Comparison of ENCODE assay signal across 14 cellular contexts in genomic region chr5:136811551-136811950, GRCh38.
A peak's percentile ranks its signal among the peaks of the same experiment; 100 is the strongest.
DNase-seq lines count a peak whose midpoint lies in the region; ATAC-seq, FAIRE-seq and TF ChIP-seq lines count a peak whose summit lies in the region.
"Had no signal": no experiment of that assay in that cellular context is flagged by ENCODE, and none has a peak within 500 bp of the region (broad histone marks: within the 10 kb centered on the region; RNA-seq: fewer than 3 reads in every experiment).

No MANE protein-coding gene starts in this region.

- H3K27ac Mint-ChIP-seq in HFFc6, result peak overlapping the region; percentile 87
- H3K27ac Mint-ChIP-seq: stimulated activated naive CD8-positive, alpha-beta T cell treated with anti-CD3 and anti-CD28 coated beads, Interleukin-15, Interleukin-2, amounts not matched to agents 100 ng/mL and 50 ng/mL, for 24 hours had no signal

- H3K4me3 ChIP-seq in A549, result no peak overlapping the region

- H3K9me3 Mint-ChIP-seq in HFFc6, result no peaks in the 10 kb centered on the region
- H3K9me3 Mint-ChIP-seq: stimulated activated naive CD8-positive, alpha-beta T cell treated with anti-CD3 and anti-CD28 coated beads, Interleukin-15, Interleukin-2, amounts not matched to agents 100 ng/mL and 50 ng/mL, for 24 hours had no signal

- CTCF ChIA-PET in A549 (lab: Yijun Ruan, JAX), result interaction anchor here (0.7 to 1.8 kb wide), 2 partner anchors 9 to 31 kb away, joined by 3 to 8 read pairs; no protein-coding TSS in a partner anchor

- ATAC-seq in A549 (peak; percentile 75 to 91), GM18868 (IDR thresholded peaks at IDR 0.05; ENCODE audit: unreplicated experiment) (no peak)

- TF ChIP-seq POLR2A in A549 (IDR thresholded peaks at IDR 0.05; ENCODE audit: low read length), result no peak

- peak overlapping the region; percentile 62 for H3K4me3 Mint-ChIP-seq in HFFc6
- H3K4me3 Mint-ChIP-seq: stimulated activated naive CD8-positive, alpha-beta T cell treated with anti-CD3 and anti-CD28 coated beads, Interleukin-15, Interleukin-2, amounts not matched to agents 100 ng/mL and 50 ng/mL, for 24 hours had no signal

- H3K27me3 Mint-ChIP-seq in HFFc6 (ENCODE audit: insufficient read depth), result no peaks in the 10 kb centered on the region; the same call in 1 of the 2 replicates
- H3K27me3 Mint-ChIP-seq: stimulated activated naive CD8-positive, alpha-beta T cell treated with anti-CD3 and anti-CD28 coated beads, Interleukin-15, Interleukin-2, amounts not matched to agents 100 ng/mL and 50 ng/mL, for 24 hours had no signal

- TF ChIP-seq CTCF in A549 (IDR thresholded peaks at IDR 0.05) (no peak), HFFc6 (IDR thresholded peaks at IDR 0.05) (no peak)

- no peak for TF ChIP-seq RAD21 in A549 (conservative IDR thresholded peaks at IDR 0.05 in 1 of 2, IDR thresholded peaks at IDR 0.05 in 1 of 2)

- 0 out of 2 replicates have a peak, but pooled peaks cover 4% of the 10 kb centered on the region for H3K36me3 Mint-ChIP-seq in HFFc6 (ENCODE audit: low read depth)

- 0 out of 3 replicates have a peak overlapping the region, but pooled peaks have one; percentile 30 for H3K4me2 ChIP-seq in A549

- 9% methylated on average over 2 of the region's 2 CpGs for WGBS in A549 (ENCODE audit: missing lambda C conversion rate)

- H3K4me1 Mint-ChIP-seq in HFFc6 (ENCODE audit: low read depth), result peaks cover 84% of the 10 kb centered on the region

- H3K4me1 ChIP-seq in A549, result peaks cover 10% of the 10 kb centered on the region; the same call in 2 of the 3 replicates

- no peak overlapping the region for H3K27ac ChIP-seq in A549

- no peaks in the 10 kb centered on the region for H3K9me3 ChIP-seq in A549

- DNase-seq in A549 (ENCODE audit: low read depth in 1 of 2, low spot score in 1 of 2), result peak in 1 of 2 experiments; percentile 29
- DNase-seq in HFFc6, result peak; percentile 87
- peak; percentile 80 for DNase-seq in astrocyte of the hippocampus (ENCODE audit: low read depth, low spot score)
- peak; percentile 7 for DNase-seq in iPS-NIHi7 (ENCODE audit: extremely low spot score)
- DNase-seq in NCI-H2171 treated with DMSO at 0.1 percent for 48 hours (lab: John Stamatoyannopoulos, UW), result no peak
- DNase-seq in NCI-H2196 treated with DMSO at 0.1 percent for 48 hours (lab: John Stamatoyannopoulos, UW; ENCODE audit: unreplicated experiment), result no peak
- no peak for DNase-seq in DMS153 (lab: John Stamatoyannopoulos, UW)
- DNase-seq: activated CD4-positive, CD25-positive, alpha-beta regulatory T cell; activated naive CD4-positive, alpha-beta T cell treated with Interleukin-2 at 50 U/mL for 16 hours; midbrain; NCI-H1092 treated with DMSO at 0.1 percent for 48 hours; stimulated activated CD4-positive, alpha-beta T cell treated with anti-CD3 and anti-CD28 coated beads, Interleukin-15, amount 100 ng/mL, for 24 hours had no signal

- no peak for TF ChIP-seq EP300 in A549 (IDR thresholded peaks at IDR 0.05)

- POLR2A ChIA-PET in A549 (lab: Yijun Ruan, JAX), result no interaction called here

- FAIRE-seq in A549 (lab: Jason Lieb, UNC), result no peak

TF ChIP-seq in A549, 52 proteins besides CTCF, POLR2A, EP300 and RAD21:
- no peak for TF ChIP-seq FOSL2 (IDR thresholded peaks at IDR 0.05)
- TF ChIP-seq FOSL2 (CRISPR knock-in tag; IDR thresholded peaks at IDR 0.05), result peak; percentile 43; the same call in 1 of the 2 replicates
- no peak for TF ChIP-seq GATA3 (IDR thresholded peaks at IDR 0.05; ENCODE audit: borderline replicate concordance)

Comparison
In these comparisons a context has a peak if more than half of its experiments do, and no peak if none do; other contexts are left out.
1. DNase-seq: peak in HFFc6 (single experiment), astrocyte of the hippocampus (single experiment) and iPS-NIHi7 (single experiment); none in NCI-H2171 treated with DMSO at 0.1 percent for 48 hours (single experiment), NCI-H2196 treated with DMSO at 0.1 percent for 48 hours (single experiment) and DMS153 (single experiment).